1 cellular context compared by ENCODE assay signal in genomic region chr17:40198576-40198975, GRCh38.
TF ChIP-seq lines count a peak whose summit lies in the region.

No MANE protein-coding gene starts in this region.

TF ChIP-seq in K562, 482 proteins besides CTCF, POLR2A, EP300 and RAD21:
- TF ChIP-seq E4F1 (CRISPR knock-in tag; IDR thresholded peaks at IDR 0.05; ENCODE audit: borderline replicate concordance) (no peak), RBM25 (IDR thresholded peaks at IDR 0.05; ENCODE audit: low read depth, low read length, severe bottlenecking) (peak; percentile 4), TSHZ1 (CRISPR knock-in tag; IDR thresholded peaks at IDR 0.05) (no peak), SRSF3 (IDR thresholded peaks at IDR 0.05; ENCODE audit: insufficient read depth, low read length) (no peak), ID3 (CRISPR knock-in tag; IDR thresholded peaks at IDR 0.05) (no peak), ID3 (tag; IDR thresholded peaks at IDR 0.05) (no peak), ZNF121 (CRISPR knock-in tag; conservative IDR thresholded peaks at IDR 0.05) (peak; percentile 55; the same call in 1 of the 2 replicates), ERF (CRISPR knock-in tag; IDR thresholded peaks at IDR 0.05) (no peak), ZNF232 (CRISPR knock-in tag; IDR thresholded peaks at IDR 0.05) (no peak), MTA1 (IDR thresholded peaks at IDR 0.05; ENCODE audit: borderline replicate concordance) (no peak), BCOR (IDR thresholded peaks at IDR 0.05) (peak; percentile 23; the same call in 1 of the 2 replicates)
